ENCODE assay signal across 24 cellular contexts in genomic region chr14:68708343-68708742, GRCh38.
A peak's percentile ranks its signal among the peaks of the same experiment; 100 is the strongest.
DNase-seq lines count a peak whose midpoint lies in the region; ATAC-seq, FAIRE-seq and TF ChIP-seq lines count a peak whose summit lies in the region.
"Had no signal": no experiment of that assay in that cellular context is flagged by ENCODE, and none has a peak within 500 bp of the region (broad histone marks: within the 10 kb centered on the region; RNA-seq: fewer than 3 reads in every experiment).

No MANE protein-coding gene starts in this region.

- H4K20me1 ChIP-seq in K562 (replicated peaks; ENCODE audit: control insufficient read depth, insufficient read depth, low read length), result no peaks in the 10 kb centered on the region
- H4K20me1 ChIP-seq in PC-9 (ENCODE audit: insufficient read depth), result no peaks in the 10 kb centered on the region

- POLR2A ChIA-PET in K562 (lab: Yijun Ruan, JAX) (interaction anchor here (0.6 to 1.8 kb wide), 3 partner anchors 8 to 422 kb away, joined by 3 to 5 read pairs (median 4); no protein-coding TSS in a partner anchor), PC-9 (lab: Charles Lee; ENCODE audit: unreplicated experiment) (no interaction called here)

- H3K36me3 Mint-ChIP-seq in endodermal cell (ENCODE audit: low read depth), result no peaks in the 10 kb centered on the region
- H3K36me3 Mint-ChIP-seq: CD8-positive, alpha-beta memory T cell; IgD-negative memory B cell had no signal

- no peak overlapping the region for H3K4me2 ChIP-seq in K562 (ENCODE audit: insufficient read depth, low read length)
- H3K4me2 ChIP-seq in PC-9, result no peak overlapping the region
- H3K4me2 ChIP-seq: GM23338 had no signal

- H3K9ac ChIP-seq in K562 (ENCODE audit: insufficient read depth in 1 of 2, low read depth in 2 of 2, low read length in 2 of 2), result no peak overlapping the region
- H3K9ac ChIP-seq in endodermal cell (ENCODE audit: extremely low read depth, low read length, poor library complexity, severe bottlenecking), result no peak overlapping the region

- no peak overlapping the region for H3K27ac ChIP-seq in K562 (ENCODE audit: extremely low read depth, low read depth, low read length)
- no peak overlapping the region for H3K27ac ChIP-seq in endodermal cell (ENCODE audit: low read depth, low read length)
- peak overlapping the region; percentile 87 for H3K27ac ChIP-seq in suprapubic skin
- no peak overlapping the region for H3K27ac ChIP-seq in PC-9
- H3K27ac ChIP-seq: C4-2B, SJSA1 had no signal

- H3F3A ChIP-seq in PC-9 (ENCODE audit: insufficient read depth, low read depth), result peaks cover 23% of the 10 kb centered on the region; the same call in 1 of the 2 replicates

- peaks cover 3% of the 10 kb centered on the region for H3K27me3 Mint-ChIP-seq in endodermal cell (ENCODE audit: insufficient read depth)
- H3K27me3 Mint-ChIP-seq: IgD-negative memory B cell had no signal

- no peaks in the 10 kb centered on the region for H3K9me2 ChIP-seq in PC-9 (ENCODE audit: insufficient read depth)

- no peaks in the 10 kb centered on the region for H3K79me2 ChIP-seq in K562 (ENCODE audit: control insufficient read depth, insufficient read depth, low read length)
- no peaks in the 10 kb centered on the region for H3K79me2 ChIP-seq in PC-9 (ENCODE audit: low read depth)

- no peak overlapping the region for H3K4me3 ChIP-seq in K562
- no peak overlapping the region for H3K4me3 ChIP-seq in endodermal cell (ENCODE audit: low read length)
- H3K4me3 ChIP-seq in suprapubic skin, result no peak overlapping the region
- no peak overlapping the region for H3K4me3 ChIP-seq in PC-9
- H3K4me3 ChIP-seq: GM23338, SJSA1 had no signal

- H3K9me1 ChIP-seq in K562 (ENCODE audit: control insufficient read depth, insufficient read depth, low read length), result no peaks in the 10 kb centered on the region

- H3K9me3 ChIP-seq in K562 (replicated peaks; ENCODE audit: control insufficient read depth, insufficient read depth, low read depth, low read length), result no peaks in the 10 kb centered on the region
- H3K9me3 ChIP-seq in endodermal cell (ENCODE audit: control insufficient read depth, low read length), result no peaks in the 10 kb centered on the region
- H3K9me3 ChIP-seq in suprapubic skin, result no peaks in the 10 kb centered on the region
- H3K9me3 ChIP-seq in PC-9 (ENCODE audit: insufficient read depth, low read depth), result no peaks in the 10 kb centered on the region
- H3K9me3 ChIP-seq: SJSA1 had no signal

- FAIRE-seq in K562 (lab: Jason Lieb, UNC), result no peak
- FAIRE-seq: GM12891, RCC 7860 had no signal

- no peak for DNase-seq in K562 (ENCODE audit: extremely low read depth in 1 of 4, low spot score in 3 of 4)
- DNase-seq in endodermal cell, result no peak
- DNase-seq in mesenteric fat pad (ENCODE audit: low spot score), result peak; percentile 39
- peak in 1 of 2 donors; percentile 64 for DNase-seq in suprapubic skin (ENCODE audit: low spot score in 2 of 2)
- no peak for DNase-seq in PC-9
- DNase-seq in activated CD4-positive, CD25-positive, alpha-beta regulatory T cell (lab: John Stamatoyannopoulos, UW), result no peak
- DNase-seq: AML-193, Calu3, DMS153, Karpas-422, MV-4-11, NCI-H1694, NCI-H2081, NCI-H2171, NCI-H82 had no signal

- TF ChIP-seq CTCF in K562 (IDR thresholded peaks at IDR 0.05 in 2 of 3, conservative IDR thresholded peaks at IDR 0.05 in 1 of 3; ENCODE audit: insufficient read depth in 2 of 3, low read depth in 1 of 3, low read length in 3 of 3), result peak in 2 of 3 experiments; percentile 15 to 19; a peak in 3 of 6 replicates
- TF ChIP-seq CTCF in endodermal cell (conservative IDR thresholded peaks at IDR 0.05), result peak; percentile 41
- no peak for TF ChIP-seq CTCF in suprapubic skin (IDR thresholded peaks at IDR 0.05)
- no peak for TF ChIP-seq CTCF in PC-9 (conservative IDR thresholded peaks at IDR 0.05)

- 37% methylated on average over 5 of the region's 5 CpGs for WGBS in K562 (ENCODE audit: insufficient coverage, low coverage, missing lambda C conversion rate)
- 67 to 75% methylated on average over 3 to 5 of the region's 5 CpGs for WGBS in endodermal cell (ENCODE audit: insufficient coverage in 1 of 2, insufficient read length in 1 of 2), 2 experiments
- 73% methylated on average over 5 of the region's 5 CpGs for WGBS in suprapubic skin

- H3K27ac Mint-ChIP-seq in endodermal cell, result no peak overlapping the region
- H3K27ac Mint-ChIP-seq: GM23338, IgD-negative memory B cell had no signal

- TF ChIP-seq POLR2A in K562 (conservative IDR thresholded peaks at IDR 0.05) (no peak), suprapubic skin (IDR thresholded peaks at IDR 0.05) (no peak)

- no peaks in the 10 kb centered on the region for H3K9me3 Mint-ChIP-seq in endodermal cell
- H3K9me3 Mint-ChIP-seq: CD8-positive, alpha-beta memory T cell; GM23338; IgD-negative memory B cell had no signal

- intact Hi-C loops in K562 (cut with micrococcal nuclease) (no loop called here), PC-9 (cut with micrococcal nuclease; ENCODE audit: unreplicated experiment) (no loop called here)

- ATAC-seq in K562, result 0 out of 3 replicates have a peak, but pooled peaks have one; percentile 45
- no peak for ATAC-seq in HG03571 (IDR thresholded peaks at IDR 0.05; ENCODE audit: unreplicated experiment)
- ATAC-seq: GM23338, HCT116 had no signal

- no peaks in the 10 kb centered on the region for H3K4me1 Mint-ChIP-seq in endodermal cell
- H3K4me1 Mint-ChIP-seq: GM23338 had no signal

- in situ Hi-C loops in K562 (cut with MboI), result no loop called here

- TF ChIP-seq RAD21 in K562 (CRISPR knock-in tag; conservative IDR thresholded peaks at IDR 0.05 in 1 of 2, IDR thresholded peaks at IDR 0.05 in 1 of 2), result peak in 1 of 2 experiments; percentile 28; a peak in 1 of 4 replicates

- CTCF ChIA-PET in K562 (lab: Yijun Ruan, JAX; ENCODE audit: low intra/inter-chr PET ratio), result no interaction called here
- CTCF ChIA-PET in PC-9 (lab: Charles Lee), result no interaction called here

- BruUV-seq in K562 (replicated peaks; lab: Mats Ljungman, UMichigan) (no TSS peak), PC-9 (replicated peaks; lab: Mats Ljungman, UMichigan) (no TSS peak)

- H2AFZ ChIP-seq in K562 (ENCODE audit: low read depth, low read length), result no peak overlapping the region
- H2AFZ ChIP-seq in PC-9, result no peak overlapping the region
- H2AFZ ChIP-seq: GM23338 had no signal

- no peak overlapping the region for H3K4me3 Mint-ChIP-seq in endodermal cell
- H3K4me3 Mint-ChIP-seq: CD8-positive, alpha-beta memory T cell; GM23338; IgD-negative memory B cell had no signal

- TF ChIP-seq EP300 in K562 (IDR thresholded peaks at IDR 0.05; ENCODE audit: low read length) (no peak), suprapubic skin (IDR thresholded peaks at IDR 0.05) (no peak)

- H3K4me1 ChIP-seq in K562 (replicated peaks in 1 of 2; ENCODE audit: control insufficient read depth in 2 of 2, insufficient read depth in 2 of 2, low read length in 2 of 2) (peaks cover 4% of the 10 kb centered on the region in 2 experiments; a peak in 2 of 5 replicates), endodermal cell (ENCODE audit: control insufficient read depth, insufficient read depth, low read length) (no peaks in the 10 kb centered on the region), suprapubic skin (peaks cover 72% of the 10 kb centered on the region), PC-9 (replicated peaks; ENCODE audit: insufficient read depth) (peaks cover 36% of the 10 kb centered on the region)

- H3K36me3 ChIP-seq in K562 (ENCODE audit: control insufficient read depth, insufficient read depth, low read length), result no peaks in the 10 kb centered on the region
- H3K36me3 ChIP-seq in endodermal cell (ENCODE audit: control insufficient read depth, insufficient read depth, low read length), result no peaks in the 10 kb centered on the region
- no peaks in the 10 kb centered on the region for H3K36me3 ChIP-seq in suprapubic skin
- no peaks in the 10 kb centered on the region for H3K36me3 ChIP-seq in PC-9 (ENCODE audit: low read depth)
- H3K36me3 ChIP-seq: SJSA1 had no signal

- H3K27me3 ChIP-seq in K562 (ENCODE audit: control insufficient read depth in 2 of 2, insufficient read depth in 2 of 2, low read length in 2 of 2) (no peaks in the 10 kb centered on the region), endodermal cell (ENCODE audit: control insufficient read depth, insufficient read depth, low read length, poor library complexity, severe bottlenecking) (no peaks in the 10 kb centered on the region), suprapubic skin (no peaks in the 10 kb centered on the region), PC-9 (ENCODE audit: insufficient read depth, low read depth) (no peaks in the 10 kb centered on the region)
- H3K27me3 ChIP-seq: SJSA1 had no signal

TF ChIP-seq in K562, 482 proteins besides CTCF, POLR2A, EP300 and RAD21:
- no peak for TF ChIP-seq FOSL1 (tag; conservative IDR thresholded peaks at IDR 0.05)
- no peak for TF ChIP-seq YBX1 (IDR thresholded peaks at IDR 0.05)

Comparison
In these comparisons a context has a peak if more than half of its experiments do, and no peak if none do; other contexts are left out.
1. CTCF ChIP-seq: peak in K562 (2 of 3) and endodermal cell (single experiment); none in suprapubic skin (0 of 2) and PC-9 (single experiment).